6 cellular contexts compared by ENCODE assay signal in the genomic region with DNA sequence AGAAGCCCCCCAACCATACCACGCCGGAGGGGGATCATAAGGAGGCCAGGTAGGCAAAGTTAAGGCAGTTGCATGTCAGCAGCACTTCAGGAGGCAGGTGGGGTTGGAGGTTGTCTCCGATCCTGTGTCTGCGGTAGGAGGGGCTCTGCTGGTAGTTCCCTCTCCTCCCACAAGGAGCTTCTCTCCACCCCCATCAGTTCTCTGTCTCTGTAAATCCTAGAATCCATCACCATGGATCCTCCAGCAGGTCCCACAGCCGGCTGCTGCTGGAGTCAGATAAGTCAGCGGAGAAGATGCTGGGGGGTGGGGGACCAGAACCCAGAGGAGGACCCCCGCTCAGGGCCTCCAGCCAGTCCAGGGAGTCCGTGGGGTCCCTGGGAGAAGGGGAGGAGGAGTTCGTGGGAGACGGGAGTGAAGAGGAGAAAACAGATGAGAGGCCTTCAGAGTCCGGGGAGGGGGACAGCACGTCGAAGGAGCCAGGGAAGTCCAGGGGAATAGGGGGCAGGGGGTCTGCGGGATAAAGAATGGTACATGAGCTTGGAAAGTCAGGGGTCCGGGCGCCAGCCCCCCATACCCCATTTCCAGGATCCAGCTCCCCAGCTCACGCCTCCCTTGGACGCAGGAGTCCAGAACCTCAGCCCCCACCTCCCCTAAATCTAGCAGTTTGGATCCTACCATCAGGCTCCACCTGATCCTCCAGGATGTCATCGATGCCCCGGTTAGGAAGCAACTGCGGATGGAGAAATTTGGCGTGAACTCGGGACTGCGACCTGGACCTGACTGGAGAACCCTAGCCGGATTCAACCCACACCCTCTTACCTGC. TPM values are rescaled to one million over a fixed set of nuclear protein-coding genes. Genes with fewer than 3 reads are reported as not detected.
DNase-seq lines count a peak whose midpoint lies in the region.

No MANE protein-coding gene starts in this region.

- peak overlapping the region; percentile 53 for H3K4me3 ChIP-seq in mononuclear cell (ENCODE audit: low read length)

- H3K9me3 ChIP-seq in mononuclear cell (ENCODE audit: low read depth, low read length) = no peaks in the 10 kb centered on the region

- no peaks in the 10 kb centered on the region for H3K27me3 Mint-ChIP-seq in activated naive CD8-positive, alpha-beta T cell treated with anti-CD3 and anti-CD28 coated beads for 36 hours

- DNase-seq in NCI-H2171 treated with DMSO at 0.1 percent for 48 hours (lab: John Stamatoyannopoulos, UW) (peak; percentile 43), NCI-H2171 (lab: John Stamatoyannopoulos, UW) (no peak), midbrain (lab: John Stamatoyannopoulos, UW) (no peak), AG08396 (ENCODE audit: low spot score) (no peak)
- no peak for DNase-seq in activated naive CD8-positive, alpha-beta T cell treated with anti-CD3 and anti-CD28 coated beads for 36 hours

- H3K36me3 Mint-ChIP-seq in activated naive CD8-positive, alpha-beta T cell treated with anti-CD3 and anti-CD28 coated beads for 36 hours = peaks cover 11% of the 10 kb centered on the region

- peak overlapping the region; percentile 86 for H3K4me3 Mint-ChIP-seq in activated naive CD8-positive, alpha-beta T cell treated with anti-CD3 and anti-CD28 coated beads for 36 hours

- no peak overlapping the region for H3K27ac Mint-ChIP-seq in activated naive CD8-positive, alpha-beta T cell treated with anti-CD3 and anti-CD28 coated beads for 36 hours

- H3K27me3 ChIP-seq in mononuclear cell (ENCODE audit: insufficient read depth, low read length) = no peaks in the 10 kb centered on the region

- peaks cover 13% of the 10 kb centered on the region for H3K4me1 Mint-ChIP-seq in activated naive CD8-positive, alpha-beta T cell treated with anti-CD3 and anti-CD28 coated beads for 36 hours

- H3K4me1 ChIP-seq in mononuclear cell (ENCODE audit: insufficient read depth, low read length) = peaks cover 18% of the 10 kb centered on the region

- peaks cover 6% of the 10 kb centered on the region for H3K9me3 Mint-ChIP-seq in activated naive CD8-positive, alpha-beta T cell treated with anti-CD3 and anti-CD28 coated beads for 36 hours

RNA-seq across cellular contexts. Expression of a gene that starts 6.3 kb away (rescaled TPM):
- total RNA-seq in activated naive CD8-positive, alpha-beta T cell treated with anti-CD3 and anti-CD28 coated beads for 36 hours = under 1 TPM; 0.41 to 0.46 TPM
- total RNA-seq in mononuclear cell = 0.10 TPM

RNA-seq across cellular contexts. Expression of a gene that starts 17.5 kb away (rescaled TPM):
- total RNA-seq in activated naive CD8-positive, alpha-beta T cell treated with anti-CD3 and anti-CD28 coated beads for 36 hours = not detected
- total RNA-seq in mononuclear cell = not detected

RNA-seq across cellular contexts. Expression of a gene that starts 27.2 kb away (rescaled TPM):
- total RNA-seq in activated naive CD8-positive, alpha-beta T cell treated with anti-CD3 and anti-CD28 coated beads for 36 hours = under 1 TPM; 0.40 to 0.49 TPM
- 0.10 TPM for total RNA-seq in mononuclear cell

RNA-seq across cellular contexts. Expression of a gene that starts 33.5 kb away (rescaled TPM):
- not detected for total RNA-seq in activated naive CD8-positive, alpha-beta T cell treated with anti-CD3 and anti-CD28 coated beads for 36 hours
- not detected for total RNA-seq in mononuclear cell

RNA-seq across cellular contexts. Expression of a gene that starts 39.2 kb away (rescaled TPM):
- total RNA-seq in activated naive CD8-positive, alpha-beta T cell treated with anti-CD3 and anti-CD28 coated beads for 36 hours = under 1 TPM; 0.06 to 0.12 TPM
- total RNA-seq in mononuclear cell = not detected
